In the genomic region with DNA sequence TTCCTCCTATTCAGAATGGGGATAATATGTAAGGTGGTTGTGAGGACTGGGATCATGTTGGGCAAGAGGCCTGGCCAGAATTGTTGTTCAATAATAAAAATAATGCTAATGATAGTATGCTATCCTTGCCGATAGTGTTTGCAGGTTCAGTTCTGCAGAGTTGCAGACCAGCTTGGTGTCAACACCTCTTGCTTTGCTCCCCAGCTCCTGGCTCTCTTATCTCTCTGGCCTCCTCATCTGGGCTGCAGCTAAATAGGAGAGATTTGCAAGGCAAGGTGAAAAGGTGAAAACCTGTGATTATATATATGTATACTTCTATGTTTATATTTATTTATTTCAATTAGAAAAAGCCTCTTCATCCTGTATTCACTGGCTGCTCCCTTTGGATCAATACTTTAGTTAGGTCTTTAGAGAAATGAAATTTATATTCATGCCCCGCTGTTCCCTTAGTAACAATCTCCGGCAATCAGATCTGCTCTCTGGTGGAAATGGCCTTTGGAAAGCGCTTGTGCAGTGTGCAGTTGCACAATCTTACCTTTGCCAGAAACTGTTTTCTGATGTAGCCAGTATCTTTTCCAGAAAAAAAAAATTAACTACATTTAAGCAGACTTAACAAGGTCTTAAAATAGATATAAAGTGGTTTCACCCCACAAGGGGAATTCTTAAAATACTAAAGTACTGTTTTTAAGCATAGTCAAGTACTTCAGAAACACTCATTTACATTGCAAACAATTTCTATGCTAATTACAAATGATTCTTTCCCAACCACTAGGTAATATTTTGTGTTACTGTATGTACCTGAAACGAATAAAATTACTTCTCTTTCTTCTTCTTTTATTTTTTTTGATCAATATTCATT, we compare ENCODE assay signal across 18 cellular contexts. TPM values are rescaled to one million over a fixed set of nuclear protein-coding genes. Genes with fewer than 3 reads are reported as not detected.
A peak's percentile ranks its signal among the peaks of the same experiment; 100 is the strongest.
DNase-seq lines count a peak whose midpoint lies in the region; ATAC-seq and TF ChIP-seq lines count a peak whose summit lies in the region.
"Had no signal": no experiment of that assay in that cellular context is flagged by ENCODE, and none has a peak within 500 bp of the region (broad histone marks: within the 10 kb centered on the region; RNA-seq: fewer than 3 reads in every experiment).

No MANE protein-coding gene starts in this region.

- DNase-seq in BE2C (peak; percentile 66), body of pancreas (peak in 1 of 4 donors; percentile 28), lung (ENCODE audit: low spot score) (no peak), NCI-H226 (no peak)
- DNase-seq in CD8-positive, alpha-beta T cell, result no peak
- DNase-seq: ACHN; CD8-positive, alpha-beta memory T cell; Karpas-422; MM.1S; NCI-H1105 treated with DMSO at 0.1 percent for 48 hours; NCI-H1930; NCI-H524 treated with DMSO at 0.1 percent for 48 hours; PC-9 had no signal

- POLR2A ChIA-PET in CD8-positive, alpha-beta T cell (lab: Charles Lee), result no interaction called here

- peak overlapping the region in 1 of 4 donors; percentile 17 for H3K27ac ChIP-seq in body of pancreas
- H3K27ac ChIP-seq in lung (ENCODE audit: low read depth in 1 of 2, low read length in 1 of 2), result no peak overlapping the region
- no peak overlapping the region for H3K27ac ChIP-seq in CD8-positive, alpha-beta T cell (ENCODE audit: low read depth, low read length)
- H3K27ac ChIP-seq: HL-60, PC-9 had no signal

- CTCF ChIA-PET in CD8-positive, alpha-beta T cell (lab: Charles Lee), result interaction anchor here (0.7 kb wide), 1 partner anchor 9 kb away, joined by 3 read pairs; no protein-coding TSS in a partner anchor

- ATAC-seq in body of pancreas, result peak; percentile 80
- peak; percentile 27 for ATAC-seq in lung (ENCODE audit: insufficient read depth, low FRiP score)
- ATAC-seq in GM21390 (IDR thresholded peaks at IDR 0.05; ENCODE audit: unreplicated experiment), result no peak
- ATAC-seq in CD8-positive, alpha-beta T cell, result no peak
- no peak for ATAC-seq in GM19023 (IDR thresholded peaks at IDR 0.05; ENCODE audit: unreplicated experiment)

- no peak for TF ChIP-seq EP300 in Ishikawa (IDR thresholded peaks at IDR 0.05; ENCODE audit: borderline replicate concordance)

- no peaks in the 10 kb centered on the region for H3K4me1 Mint-ChIP-seq in CD8-positive, alpha-beta T cell (ENCODE audit: low read depth)
- H3K4me1 Mint-ChIP-seq: CD8-positive, alpha-beta memory T cell had no signal

- H3K4me1 ChIP-seq in BE2C (peaks cover 15% of the 10 kb centered on the region), body of pancreas (peaks cover 8% of the 10 kb centered on the region), lung (ENCODE audit: control insufficient read depth in 2 of 2, insufficient read depth in 2 of 2, low read length in 2 of 2) (peaks cover 0 to 2% of the 10 kb centered on the region in 2 donors)
- H3K4me1 ChIP-seq in CD8-positive, alpha-beta T cell (ENCODE audit: insufficient read depth, low read length), result no peaks in the 10 kb centered on the region

- H3K9me3 ChIP-seq in BE2C (no peaks in the 10 kb centered on the region), body of pancreas (no peaks in the 10 kb centered on the region), lung (ENCODE audit: control insufficient read depth in 2 of 2, insufficient read depth in 1 of 2, low read length in 1 of 2) (no peaks in the 10 kb centered on the region)
- H3K9me3 ChIP-seq in CD8-positive, alpha-beta T cell (ENCODE audit: low read length), result no peaks in the 10 kb centered on the region

- no peaks in the 10 kb centered on the region for H3K27me3 Mint-ChIP-seq in CD8-positive, alpha-beta T cell (ENCODE audit: low read depth)

- TF ChIP-seq POLR2A in body of pancreas (IDR thresholded peaks at IDR 0.05), result no peak

- no peaks in the 10 kb centered on the region for H3K36me3 Mint-ChIP-seq in CD8-positive, alpha-beta T cell
- H3K36me3 Mint-ChIP-seq: CD8-positive, alpha-beta memory T cell had no signal

- 10 to 19% methylated on average over 5 of the region's 5 CpGs for WGBS in body of pancreas, 2 donors
- WGBS in lung, 2 donors, result 65 to 76% methylated on average over 5 of the region's 5 CpGs

- H3K27me3 ChIP-seq in BE2C (no peaks in the 10 kb centered on the region), body of pancreas (no peaks in the 10 kb centered on the region), lung (ENCODE audit: control insufficient read depth, insufficient read depth) (no peaks in the 10 kb centered on the region)
- H3K27me3 ChIP-seq in CD8-positive, alpha-beta T cell (ENCODE audit: insufficient read depth, low read length), result no peaks in the 10 kb centered on the region

- H3K27ac Mint-ChIP-seq in CD8-positive, alpha-beta T cell, result no peak overlapping the region
- H3K27ac Mint-ChIP-seq: CD8-positive, alpha-beta memory T cell had no signal

- no peak for TF ChIP-seq RAD21 in Ishikawa (IDR thresholded peaks at IDR 0.05; ENCODE audit: low read depth)

- H3K4me3 ChIP-seq in BE2C (ENCODE audit: low read depth, low read length) (peak overlapping the region; percentile 27), body of pancreas (no peak overlapping the region), lung (no peak overlapping the region)
- no peak overlapping the region for H3K4me3 ChIP-seq in CD8-positive, alpha-beta T cell (ENCODE audit: low read depth, low read length)
- H3K4me3 ChIP-seq: PC-9 had no signal

- H3K36me3 ChIP-seq in BE2C (no peaks in the 10 kb centered on the region), body of pancreas (replicated peaks in 1 of 2; ENCODE audit: insufficient read depth in 1 of 2, low read depth in 2 of 2) (no peaks in the 10 kb centered on the region), lung (ENCODE audit: control insufficient read depth in 2 of 2, insufficient read depth in 2 of 2, low read length in 2 of 2) (no peaks in the 10 kb centered on the region)
- no peaks in the 10 kb centered on the region for H3K36me3 ChIP-seq in CD8-positive, alpha-beta T cell (ENCODE audit: insufficient read depth, low read length)

- TF ChIP-seq CTCF in BE2C (IDR thresholded peaks at IDR 0.05; ENCODE audit: low read depth, low read length) (no peak), body of pancreas (IDR thresholded peaks at IDR 0.05) (no peak), lung (IDR thresholded peaks at IDR 0.05; ENCODE audit: control extremely low read depth, extremely low read depth) (no peak)
- TF ChIP-seq CTCF in CD8-positive, alpha-beta T cell (IDR thresholded peaks at IDR 0.05), result no peak

- intact Hi-C loops in body of pancreas (cut with DNase I), result no loop called here
- intact Hi-C loops in CD8-positive, alpha-beta T cell (cut with DNase I, micrococcal nuclease), result no loop called here

- H3K9me3 Mint-ChIP-seq in CD8-positive, alpha-beta T cell, result no peaks in the 10 kb centered on the region
- H3K9me3 Mint-ChIP-seq: CD8-positive, alpha-beta memory T cell had no signal

- H3K4me3 Mint-ChIP-seq in CD8-positive, alpha-beta T cell, result no peak overlapping the region
- H3K4me3 Mint-ChIP-seq: CD8-positive, alpha-beta memory T cell had no signal

TF ChIP-seq in Ishikawa, 13 proteins besides CTCF, POLR2A, EP300 and RAD21:
- no peak for TF ChIP-seq FOXM1 (IDR thresholded peaks at IDR 0.05; ENCODE audit: borderline replicate concordance, low read depth)
- TF ChIP-seq ZBTB7A (IDR thresholded peaks at IDR 0.05; ENCODE audit: low read depth), result no peak
- TF ChIP-seq EGR1 (IDR thresholded peaks at IDR 0.05), result no peak
- no peak for TF ChIP-seq MAX (IDR thresholded peaks at IDR 0.05)
- TF ChIP-seq YY1 (IDR thresholded peaks at IDR 0.05; ENCODE audit: low read depth), result no peak
- TF ChIP-seq CEBPB (IDR thresholded peaks at IDR 0.05), result 0 out of 2 replicates have a peak, but pooled peaks have one; percentile 29

RNA-seq across cellular contexts. Expression of gene ACVR1B, which starts 19.1 kb away (rescaled TPM):
- 82.0 TPM for polyA plus RNA-seq in BE2C (2012; ENCODE audit: insufficient read depth, insufficient read length, low read depth)
- total RNA-seq in body of pancreas, result 10 to 100 TPM; 19.8 to 21.8 TPM
- total RNA-seq in lung, result 10 to 100 TPM; 14.0 to 41.7 TPM
- polyA plus RNA-seq in lung, result 10 to 100 TPM; 14.3 to 27.7 TPM
- 10 to 100 TPM; 12.0 to 13.7 TPM for total RNA-seq in CD8-positive, alpha-beta T cell

RNA-seq across cellular contexts. Expression of gene ACVRL1, which starts 25.1 kb away (rescaled TPM):
- 68.1 TPM for polyA plus RNA-seq in BE2C (2012; ENCODE audit: insufficient read depth, insufficient read length, low read depth)
- total RNA-seq in body of pancreas, result 10 to 100 TPM; 37.1 to 93.9 TPM
- total RNA-seq in lung, result 100 to 1,000 TPM; 101 to 186 TPM
- 100 to 1,000 TPM in 1 of 2 donors, 10 to 100 TPM in 1; 76.1 to 130 TPM for polyA plus RNA-seq in lung
- total RNA-seq in CD8-positive, alpha-beta T cell, result not detected
- total RNA-seq: PC-9 had no signal
- polyA plus RNA-seq: CD8-positive, alpha-beta memory T cell had no signal

RNA-seq across cellular contexts. Expression of gene ANKRD33, which starts 44.5 kb away (rescaled TPM):
- not detected for polyA plus RNA-seq in BE2C (2012; ENCODE audit: insufficient read depth, insufficient read length, low read depth)
- total RNA-seq in body of pancreas (not detected), lung (under 1 TPM; 0.14 to 0.21 TPM)
- polyA plus RNA-seq in lung, result under 1 TPM; 0.24 to 0.50 TPM
- not detected for total RNA-seq in CD8-positive, alpha-beta T cell
- total RNA-seq: CD8-positive, alpha-beta memory T cell; Daoy; PC-9 had no signal
- polyA plus RNA-seq: CD8-positive, alpha-beta memory T cell had no signal

Comparison
In these comparisons a context has a peak if more than half of its experiments do, and no peak if none do; other contexts are left out.
1. ATAC-seq: peak in body of pancreas (single experiment) and lung (single experiment); none in GM21390 (single experiment), CD8-positive, alpha-beta T cell (single experiment) and GM19023 (single experiment).
2. RNA of gene ACVRL1, which starts 25.1 kb away (total RNA-seq): 101 to 186 TPM in lung and 37.1 to 93.9 TPM in body of pancreas; not detected in CD8-positive, alpha-beta T cell; every median in the first group is over 10 times any median in the second.